Comparison of ENCODE assay signal across 24 cellular contexts in the genomic region with DNA sequence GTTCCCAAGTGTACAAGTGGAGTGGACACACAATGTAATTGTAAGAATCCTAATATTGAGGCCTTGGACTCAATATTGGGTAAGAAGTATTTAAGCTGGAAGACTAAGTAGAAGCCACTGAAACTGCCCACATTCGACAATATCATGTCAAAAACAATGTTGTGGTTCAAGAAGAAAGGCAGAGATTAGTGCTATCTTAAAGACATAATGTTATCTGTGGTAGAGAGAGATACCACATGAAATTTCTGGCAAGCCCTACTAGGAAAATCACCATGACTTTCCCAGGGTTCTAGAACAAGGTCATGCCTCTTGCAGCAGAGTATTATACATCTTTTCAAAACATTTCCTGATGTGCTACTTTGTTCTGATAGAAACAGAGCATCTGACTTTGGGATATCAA.
"Had no signal": no experiment of that assay in that cellular context is flagged by ENCODE, and none has a peak within 500 bp of the region (broad histone marks: within the 10 kb centered on the region; RNA-seq: fewer than 3 reads in every experiment).

No MANE protein-coding gene starts in this region.

- H3K36me3 ChIP-seq: breast epithelium had no signal

- ATAC-seq: activated CD8-positive, alpha-beta T cell treated with anti-CD3 and anti-CD28 coated beads for 36 hours; body of pancreas had no signal

- H3K4me3 ChIP-seq: body of pancreas, breast epithelium had no signal

- H3K27me3 Mint-ChIP-seq: activated CD4-positive, alpha-beta T cell treated with anti-CD3 and anti-CD28 coated beads, Interleukin-2, amount 10 ng/mL, durations not matched to agents 24 days and 14 days; activated CD8-positive, alpha-beta T cell treated with anti-CD3 and anti-CD28 coated beads for 36 hours; activated naive CD4-positive, alpha-beta T cell treated with anti-CD3 and anti-CD28 coated beads, Interleukin-2, amount 50 U/mL, for 24 hours; activated naive CD8-positive, alpha-beta T cell treated with anti-CD3 and anti-CD28 coated beads, Interleukin-2, amount 10 ng/mL, durations not matched to agents 7 days and 5 days; activated T-cell treated with anti-CD3 and anti-CD28 coated beads, Interleukin-2, amount 50 U/mL, for 24 hours had no signal

- DNase-seq: activated CD4-positive, alpha-beta T cell treated with anti-CD3 and anti-CD28 coated beads, Interleukin-2, amount 10 ng/mL, durations not matched to agents 24 days and 14 days; activated CD4-positive, alpha-beta T cell treated with anti-CD3 and anti-CD28 coated beads, Interleukin-2, amount 50 U/mL, for 4 hours; activated CD8-positive, alpha-beta T cell treated with anti-CD3 and anti-CD28 coated beads for 36 hours; activated gamma-delta T cell; activated naive CD4-positive, alpha-beta T cell treated with Interleukin-2 at 50 U/mL for 16 hours; activated naive CD8-positive, alpha-beta T cell treated with anti-CD3 and anti-CD28 coated beads, Interleukin-2, amount 10 ng/mL, durations not matched to agents 7 days and 5 days; activated T-cell treated with anti-CD3 and anti-CD28 coated beads, Interleukin-2, amount 50 U/mL, for 24 hours; body of pancreas; MM.1S; MV-4-11; NCI-H1092; NCI-H1436 treated with DMSO at 0.1 percent for 48 hours; NCI-H1694 treated with DMSO at 0.1 percent for 48 hours; NCI-H2029; NCI-H510A; NCI-H526; NCI-H748 treated with DMSO at 0.1 percent for 48 hours; NK-92 treated with Interleukin-12 subunit alpha and Interleukin-12 subunit beta, amount 100 ng/mL, for 24 hours; Right ventricle myocardium superior; SW 1271 had no signal

- H3K27me3 ChIP-seq: breast epithelium had no signal

- H3K4me1 Mint-ChIP-seq: activated CD4-positive, alpha-beta T cell treated with anti-CD3 and anti-CD28 coated beads, Interleukin-2, amount 10 ng/mL, durations not matched to agents 24 days and 14 days; activated naive CD4-positive, alpha-beta T cell treated with anti-CD3 and anti-CD28 coated beads, Interleukin-2, amount 50 U/mL, for 24 hours; activated naive CD8-positive, alpha-beta T cell treated with anti-CD3 and anti-CD28 coated beads, Interleukin-2, amount 10 ng/mL, durations not matched to agents 7 days and 5 days had no signal

- H3K9me3 Mint-ChIP-seq: activated CD8-positive, alpha-beta T cell treated with anti-CD3 and anti-CD28 coated beads for 36 hours; activated naive CD4-positive, alpha-beta T cell treated with anti-CD3 and anti-CD28 coated beads, Interleukin-2, amount 50 U/mL, for 24 hours; activated naive CD8-positive, alpha-beta T cell treated with anti-CD3 and anti-CD28 coated beads, Interleukin-2, amount 10 ng/mL, durations not matched to agents 7 days and 5 days; activated T-cell treated with anti-CD3 and anti-CD28 coated beads, Interleukin-2, amount 50 U/mL, for 24 hours; activated T-helper 2 cell treated with anti-CD3 and anti-CD28 coated beads, Interferon-gamma antibody, Interleukin-2, Interleukin-4, amounts not matched to agents 10 μg/mL and 5 μg/mL and 100 μg/mL, durations not matched to agents 14 hours and 24 hours and 36 hours had no signal

- H3K4me2 ChIP-seq: KMS-11 had no signal

- H3K4me3 Mint-ChIP-seq: activated CD4-positive, alpha-beta T cell treated with anti-CD3 and anti-CD28 coated beads, Interleukin-2, amount 10 ng/mL, durations not matched to agents 24 days and 14 days; activated CD8-positive, alpha-beta T cell treated with anti-CD3 and anti-CD28 coated beads for 36 hours; activated naive CD4-positive, alpha-beta T cell treated with anti-CD3 and anti-CD28 coated beads, Interleukin-2, amount 50 U/mL, for 24 hours; activated naive CD8-positive, alpha-beta T cell treated with anti-CD3 and anti-CD28 coated beads, Interleukin-2, amount 10 ng/mL, durations not matched to agents 7 days and 5 days; activated T-cell treated with anti-CD3 and anti-CD28 coated beads, Interleukin-2, amount 50 U/mL, for 24 hours had no signal

- H3K36me3 Mint-ChIP-seq: activated naive CD4-positive, alpha-beta T cell treated with anti-CD3 and anti-CD28 coated beads, Interleukin-2, amount 50 U/mL, for 24 hours; activated naive CD8-positive, alpha-beta T cell treated with anti-CD3 and anti-CD28 coated beads, Interleukin-2, amount 10 ng/mL, durations not matched to agents 7 days and 5 days had no signal

- H3K4me1 ChIP-seq: body of pancreas, breast epithelium had no signal

- H3K9ac ChIP-seq: KMS-11 had no signal

- H3K27ac ChIP-seq: body of pancreas, breast epithelium, KMS-11 had no signal

- H3K27ac Mint-ChIP-seq: activated CD4-positive, alpha-beta T cell treated with anti-CD3 and anti-CD28 coated beads, Interleukin-2, amount 10 ng/mL, durations not matched to agents 24 days and 14 days; activated CD8-positive, alpha-beta T cell treated with anti-CD3 and anti-CD28 coated beads for 36 hours; activated naive CD4-positive, alpha-beta T cell treated with anti-CD3 and anti-CD28 coated beads, Interleukin-2, amount 50 U/mL, for 24 hours; activated naive CD8-positive, alpha-beta T cell treated with anti-CD3 and anti-CD28 coated beads, Interleukin-2, amount 10 ng/mL, durations not matched to agents 7 days and 5 days; activated T-cell treated with anti-CD3 and anti-CD28 coated beads, Interleukin-2, amount 50 U/mL, for 24 hours; activated T-helper 2 cell treated with anti-CD3 and anti-CD28 coated beads, Interferon-gamma antibody, Interleukin-2, Interleukin-4, amounts not matched to agents 10 μg/mL and 5 μg/mL and 100 μg/mL, durations not matched to agents 14 hours and 24 hours and 36 hours had no signal
